In genomic region chr3:44050867-44051266, GRCh38 we compare ENCODE assay signal across 19 cellular contexts.
"Had no signal": no experiment of that assay in that cellular context is flagged by ENCODE, and none has a peak within 500 bp of the region (broad histone marks: within the 10 kb centered on the region; RNA-seq: fewer than 3 reads in every experiment).

No MANE protein-coding gene starts in this region.

- DNase-seq: colonic mucosa; cortex of kidney; effector CD8-positive, alpha-beta T cell; effector memory CD8-positive, alpha-beta T cell; foreskin fibroblast; foreskin melanocyte; gastrocnemius medialis; glutamatergic neuron; heart right ventricle; left cardiac atrium; left lung; left ventricle myocardium superior; lower lobe of right lung; mesenchymal stem cell; mucosa of descending colon; naive B cell had no signal

- H3K27ac ChIP-seq: colonic mucosa, esophagus muscularis mucosa, gastrocnemius medialis, heart right ventricle, left lung, lower lobe of right lung had no signal

- H3K27ac Mint-ChIP-seq: dendritic cell treated with granulocyte-macrophage colony-stimulating factor and Interleukin-4, amounts not matched to agents 40 ng/mL and 50 ng/mL, for 4 days; effector memory CD8-positive, alpha-beta T cell; mesothelial cell of epicardium had no signal

- H3K9me3 Mint-ChIP-seq: dendritic cell treated with granulocyte-macrophage colony-stimulating factor and Interleukin-4, amounts not matched to agents 40 ng/mL and 50 ng/mL, for 4 days; effector memory CD8-positive, alpha-beta T cell; mesothelial cell of epicardium had no signal

- H3K27me3 ChIP-seq: colonic mucosa, gastrocnemius medialis had no signal

- H3K36me3 ChIP-seq: colonic mucosa, esophagus muscularis mucosa, gastrocnemius medialis, heart right ventricle, left lung, lower lobe of right lung had no signal

- ATAC-seq: effector memory CD8-positive, alpha-beta T cell; gastrocnemius medialis; heart right ventricle; left cardiac atrium; left lung; left ventricle myocardium superior; lower lobe of right lung; mucosa of descending colon had no signal

- H3K4me3 ChIP-seq: colonic mucosa, esophagus muscularis mucosa, gastrocnemius medialis, heart right ventricle, left lung, lower lobe of right lung, mucosa of descending colon had no signal

- H3K9me3 ChIP-seq: colonic mucosa, esophagus muscularis mucosa, gastrocnemius medialis, heart right ventricle, left lung, lower lobe of right lung, mucosa of descending colon had no signal

- H3K4me3 Mint-ChIP-seq: dendritic cell treated with granulocyte-macrophage colony-stimulating factor and Interleukin-4, amounts not matched to agents 40 ng/mL and 50 ng/mL, for 4 days; effector memory CD8-positive, alpha-beta T cell; mesothelial cell of epicardium; naive B cell had no signal

- H3K36me3 Mint-ChIP-seq: mesothelial cell of epicardium, naive B cell had no signal

- H3K4me1 ChIP-seq: colonic mucosa, esophagus muscularis mucosa, gastrocnemius medialis, left lung, lower lobe of right lung had no signal
